1 cellular context compared by ENCODE assay signal in the genomic region with DNA sequence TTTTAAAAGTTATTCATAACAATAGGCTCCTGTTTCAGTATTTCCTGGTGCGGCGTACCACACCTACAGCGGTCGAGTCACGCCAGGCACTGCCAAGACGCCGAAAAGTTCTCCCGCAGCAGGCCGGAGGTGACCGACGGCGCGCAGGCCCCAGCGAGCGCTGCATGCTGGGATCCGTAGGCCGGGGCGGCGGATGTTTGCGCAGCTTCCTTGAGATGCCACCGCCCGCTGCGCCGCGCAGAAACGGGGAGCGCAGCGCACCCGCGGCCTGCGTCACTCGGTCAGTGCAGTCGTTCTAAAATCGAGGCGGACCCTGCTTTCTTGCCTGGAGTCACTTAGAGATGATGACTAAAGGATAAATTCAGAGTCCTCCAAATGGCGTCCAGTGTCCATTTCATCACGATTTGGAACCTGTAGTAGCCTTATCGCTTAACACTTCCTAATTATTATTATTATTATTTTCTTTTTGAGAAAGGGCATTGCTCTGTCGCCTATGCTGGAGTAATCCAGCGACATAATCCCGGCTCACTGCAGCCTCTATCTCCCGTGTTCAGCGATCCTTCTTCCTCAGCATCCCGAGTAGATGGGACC.
TF ChIP-seq lines count a peak whose summit lies in the region.

No MANE protein-coding gene starts in this region.

TF ChIP-seq in K562, 482 proteins besides CTCF, POLR2A, EP300 and RAD21 (continued from another document and continues in another):
- TF ChIP-seq PRDM10 (IDR thresholded peaks at IDR 0.05; ENCODE audit: partially characterized antibody) (peak; percentile 13), ZNF707 (CRISPR knock-in tag; conservative IDR thresholded peaks at IDR 0.05) (no peak), EHMT2 (IDR thresholded peaks at IDR 0.05) (no peak), NCOR1 (IDR thresholded peaks at IDR 0.05) (peak; percentile 21; the same call in 1 of the 2 replicates), CCNT2 (IDR thresholded peaks at IDR 0.05; ENCODE audit: borderline replicate concordance, extremely low read depth, insufficient read length, low read depth, low read length) (peak; percentile 74), ZNF212 (CRISPR knock-in tag; IDR thresholded peaks at IDR 0.05) (no peak), LARP7 (IDR thresholded peaks at IDR 0.05) (no peak), ZNF316 (IDR thresholded peaks at IDR 0.05) (0 out of 2 replicates have a peak, but pooled peaks have one; percentile 3), ATF1 (CRISPR knock-in tag; IDR thresholded peaks at IDR 0.05) (no peak; the same call in 1 of the 2 replicates), ATF1 (tag; IDR thresholded peaks at IDR 0.05) (peak; percentile 85), PYGO2 (tag; IDR thresholded peaks at IDR 0.05) (no peak), ZNF12 (CRISPR knock-in tag; IDR thresholded peaks at IDR 0.05) (no peak), FUS (optimal IDR thresholded peaks at IDR 0.05; ENCODE audit: low read depth, low read length) (no peak), RUNX1 (IDR thresholded peaks at IDR 0.05; ENCODE audit: low read depth) (no peak), BHLHE40 (IDR thresholded peaks at IDR 0.05; ENCODE audit: low read length) (no peak), TAF9B (IDR thresholded peaks at IDR 0.05; ENCODE audit: partially characterized antibody) (peak; percentile 49), CREB1 (IDR thresholded peaks at IDR 0.05) (peak; percentile 76), CREB1 (CRISPR knock-in tag; IDR thresholded peaks at IDR 0.05) (peak; percentile 61; the same call in 1 of the 2 replicates), SRSF9 (IDR thresholded peaks at IDR 0.05; ENCODE audit: borderline replicate concordance, low read depth, low read length) (no peak), MGA (IDR thresholded peaks at IDR 0.05) (peak; percentile 49; the same call in 1 of the 2 replicates), TOE1 (IDR thresholded peaks at IDR 0.05; ENCODE audit: borderline replicate concordance) (peak; percentile 9; the same call in 1 of the 2 replicates), TOE1 (CRISPR knock-in tag; IDR thresholded peaks at IDR 0.05; ENCODE audit: borderline replicate concordance, low read depth) (no peak), NFE2 (IDR thresholded peaks at IDR 0.05; ENCODE audit: low read depth) (no peak), TBL1XR1 (IDR thresholded peaks at IDR 0.05; ENCODE audit: low read length in 2 of 2) (0 out of 4 replicates have a peak, but pooled peaks of 1 of the 2 experiments have one; percentile 9), ZBED1 (IDR thresholded peaks at IDR 0.05) (no peak), ZFX (CRISPR knock-in tag; IDR thresholded peaks at IDR 0.05) (peak; percentile 99), RBM22 (IDR thresholded peaks at IDR 0.05; ENCODE audit: low read depth, low read length, poor library complexity, severe bottlenecking) (no peak), ZNF134 (CRISPR knock-in tag; conservative IDR thresholded peaks at IDR 0.05) (no peak), AFF4 (CRISPR knock-in tag; IDR thresholded peaks at IDR 0.05) (no peak)
- TF ChIP-seq, protein P1, sequence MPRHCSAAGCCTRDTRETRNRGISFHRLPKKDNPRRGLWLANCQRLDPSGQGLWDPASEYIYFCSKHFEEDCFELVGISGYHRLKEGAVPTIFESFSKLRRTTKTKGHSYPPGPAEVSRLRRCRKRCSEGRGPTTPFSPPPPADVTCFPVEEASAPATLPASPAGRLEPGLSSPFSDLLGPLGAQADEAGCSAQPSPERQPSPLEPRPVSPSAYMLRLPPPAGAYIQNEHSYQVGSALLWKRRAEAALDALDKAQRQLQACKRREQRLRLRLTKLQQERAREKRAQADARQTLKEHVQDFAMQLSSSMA (CRISPR knock-in tag; IDR thresholded peaks at IDR 0.05): no peak
- TF ChIP-seq, protein P2, sequence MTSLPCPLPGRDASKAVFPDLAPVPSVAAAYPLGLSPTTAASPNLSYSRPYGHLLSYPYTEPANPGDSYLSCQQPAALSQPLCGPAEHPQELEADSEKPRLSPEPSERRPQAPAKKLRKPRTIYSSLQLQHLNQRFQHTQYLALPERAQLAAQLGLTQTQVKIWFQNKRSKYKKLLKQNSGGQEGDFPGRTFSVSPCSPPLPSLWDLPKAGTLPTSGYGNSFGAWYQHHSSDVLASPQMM (CRISPR knock-in tag; IDR thresholded peaks at IDR 0.05): no peak
- TF ChIP-seq, protein P3, sequence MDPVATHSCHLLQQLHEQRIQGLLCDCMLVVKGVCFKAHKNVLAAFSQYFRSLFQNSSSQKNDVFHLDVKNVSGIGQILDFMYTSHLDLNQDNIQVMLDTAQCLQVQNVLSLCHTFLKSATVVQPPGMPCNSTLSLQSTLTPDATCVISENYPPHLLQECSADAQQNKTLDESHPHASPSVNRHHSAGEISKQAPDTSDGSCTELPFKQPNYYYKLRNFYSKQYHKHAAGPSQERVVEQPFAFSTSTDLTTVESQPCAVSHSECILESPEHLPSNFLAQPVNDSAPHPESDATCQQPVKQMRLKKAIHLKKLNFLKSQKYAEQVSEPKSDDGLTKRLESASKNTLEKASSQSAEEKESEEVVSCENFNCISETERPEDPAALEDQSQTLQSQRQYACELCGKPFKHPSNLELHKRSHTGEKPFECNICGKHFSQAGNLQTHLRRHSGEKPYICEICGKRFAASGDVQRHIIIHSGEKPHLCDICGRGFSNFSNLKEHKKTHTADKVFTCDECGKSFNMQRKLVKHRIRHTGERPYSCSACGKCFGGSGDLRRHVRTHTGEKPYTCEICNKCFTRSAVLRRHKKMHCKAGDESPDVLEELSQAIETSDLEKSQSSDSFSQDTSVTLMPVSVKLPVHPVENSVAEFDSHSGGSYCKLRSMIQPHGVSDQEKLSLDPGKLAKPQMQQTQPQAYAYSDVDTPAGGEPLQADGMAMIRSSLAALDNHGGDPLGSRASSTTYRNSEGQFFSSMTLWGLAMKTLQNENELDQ (CRISPR knock-in tag; IDR thresholded peaks at IDR 0.05; ENCODE audit: borderline replicate concordance): no peak
